In the genomic region with DNA sequence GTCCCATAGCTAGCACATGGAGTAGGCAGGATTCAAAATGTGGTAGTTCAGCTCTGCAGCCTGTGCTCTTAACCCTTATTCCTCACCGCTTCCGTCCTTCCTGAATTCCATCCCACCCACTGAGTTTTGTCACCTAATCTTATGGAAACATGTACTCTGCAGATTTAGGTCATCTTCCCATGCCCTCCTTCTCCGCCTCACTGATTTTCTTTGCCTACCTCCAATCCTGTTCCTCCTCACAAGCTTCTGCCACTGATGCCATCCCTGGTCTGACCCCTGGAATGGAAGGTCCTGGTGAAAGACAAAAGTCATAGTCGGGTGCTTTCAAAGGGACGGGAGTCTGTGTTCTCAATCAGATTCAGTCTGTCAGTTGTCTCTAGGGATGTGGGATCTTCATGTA, we compare ENCODE assay signal across 17 cellular contexts. TPM values are rescaled to one million over a fixed set of nuclear protein-coding genes. Genes with fewer than 3 reads are reported as not detected.
A peak's percentile ranks its signal among the peaks of the same experiment; 100 is the strongest.
DNase-seq lines count a peak whose midpoint lies in the region; ATAC-seq lines count a peak whose summit lies in the region.
"Had no signal": no experiment of that assay in that cellular context is flagged by ENCODE, and none has a peak within 500 bp of the region (broad histone marks: within the 10 kb centered on the region; RNA-seq: fewer than 3 reads in every experiment).

No MANE protein-coding gene starts in this region.

- H2BK5ac ChIP-seq in mesenchymal stem cell (ENCODE audit: low read depth, low read length, poor library complexity, severe bottlenecking): no peak overlapping the region

- H3K23ac ChIP-seq in mesenchymal stem cell (ENCODE audit: low read length in 2 of 2): no peak overlapping the region

- no peak overlapping the region for H3K27ac ChIP-seq in mesenchymal stem cell (ENCODE audit: low read length, poor library complexity, severe bottlenecking)
- H3K27ac ChIP-seq: HL-60 had no signal

- no peak for ATAC-seq in HG03139 (IDR thresholded peaks at IDR 0.05; ENCODE audit: unreplicated experiment)
- no peak for ATAC-seq in GM18511 (IDR thresholded peaks at IDR 0.05; ENCODE audit: unreplicated experiment)
- ATAC-seq in HG02973 (IDR thresholded peaks at IDR 0.05; ENCODE audit: unreplicated experiment): no peak
- ATAC-seq in HG03135 (IDR thresholded peaks at IDR 0.05; ENCODE audit: unreplicated experiment): no peak

- DNase-seq in ecto neural progenitor cell (ENCODE audit: low spot score): peak; percentile 54
- no peak for DNase-seq in mesenchymal stem cell
- peak; percentile 5 for DNase-seq in non-pigmented ciliary epithelial cell (ENCODE audit: low read depth)
- DNase-seq: ACHN; BE2C; C1 segment of cervical spinal cord; CD4-positive, CD25-positive, alpha-beta regulatory T cell; CD8-positive, alpha-beta memory T cell; COR-L47; GDM1; GOT3; H9 had no signal

- H4K8ac ChIP-seq in mesenchymal stem cell (ENCODE audit: low read length): no peak overlapping the region

- no peaks in the 10 kb centered on the region for H3K36me3 ChIP-seq in mesenchymal stem cell (ENCODE audit: control insufficient read depth in 1 of 2, insufficient read depth in 2 of 2, low read depth in 1 of 2, low read length in 2 of 2)
- H3K36me3 ChIP-seq: BE2C had no signal

- no peak overlapping the region for H4K91ac ChIP-seq in mesenchymal stem cell (ENCODE audit: low read length)

- H3K4ac ChIP-seq in mesenchymal stem cell (ENCODE audit: low read depth in 1 of 2, low read length in 2 of 2): no peak overlapping the region

- H3K18ac ChIP-seq in mesenchymal stem cell (ENCODE audit: low read depth in 1 of 2, low read length in 2 of 2): no peak overlapping the region

- H3K9ac ChIP-seq in mesenchymal stem cell (ENCODE audit: low read length): no peak overlapping the region

- H2AK5ac ChIP-seq in mesenchymal stem cell (ENCODE audit: low read length, severe bottlenecking): peak overlapping the region; percentile 75

- no peak overlapping the region for H2AFZ ChIP-seq in mesenchymal stem cell (ENCODE audit: low read depth, low read length)

- H3K9me3 ChIP-seq in mesenchymal stem cell (ENCODE audit: control insufficient read depth, low read length): no peaks in the 10 kb centered on the region
- H3K9me3 ChIP-seq: BE2C had no signal

- no peak overlapping the region for H3K14ac ChIP-seq in mesenchymal stem cell (ENCODE audit: low read length in 2 of 2)

- no peak overlapping the region for H2BK15ac ChIP-seq in mesenchymal stem cell (ENCODE audit: low read depth, poor library complexity, severe bottlenecking)

- H3K4me2 ChIP-seq in mesenchymal stem cell (ENCODE audit: low read length, poor library complexity, severe bottlenecking): no peak overlapping the region

- H3K4me1 ChIP-seq in mesenchymal stem cell (ENCODE audit: control insufficient read depth, insufficient read depth, low read depth, low read length): peaks cover 2% of the 10 kb centered on the region

- H3K4me3 ChIP-seq in mesenchymal stem cell (ENCODE audit: insufficient read depth in 1 of 2, low read depth in 1 of 2, low read length in 2 of 2): no peak overlapping the region

- no peak overlapping the region for H2BK120ac ChIP-seq in mesenchymal stem cell (ENCODE audit: low read depth, low read length)

- H3K79me1 ChIP-seq in mesenchymal stem cell (replicated peaks; ENCODE audit: low read length, poor library complexity, severe bottlenecking): no peaks in the 10 kb centered on the region

- no peak overlapping the region for H2BK12ac ChIP-seq in mesenchymal stem cell (ENCODE audit: low read length in 2 of 2)

- H3K27me3 ChIP-seq in mesenchymal stem cell (ENCODE audit: control insufficient read depth in 1 of 2, insufficient read depth in 1 of 2, low read length in 2 of 2): no peaks in the 10 kb centered on the region
- H3K27me3 ChIP-seq: BE2C had no signal

- WGBS in mesenchymal stem cell: 93% methylated on average over 5 of the region's 5 CpGs

RNA-seq across cellular contexts. Expression of gene ABCC9, which starts 46.6 kb away (rescaled TPM):
- polyA plus RNA-seq in mesenchymal stem cell (2013, experiment 1 of 2): 0.01 TPM
- 0.01 TPM for polyA plus RNA-seq in mesenchymal stem cell (2013, experiment 2 of 2)
- polyA plus RNA-seq: CD4-positive, CD25-positive, alpha-beta regulatory T cell; CD8-positive, alpha-beta memory T cell had no signal

RNA-seq across cellular contexts. Expression of gene CMAS, which starts 58.2 kb away (rescaled TPM):
- 24.0 TPM for polyA plus RNA-seq in mesenchymal stem cell (2013, experiment 1 of 2)
- 25.4 TPM for polyA plus RNA-seq in mesenchymal stem cell (2013, experiment 2 of 2)
